Comparison of ENCODE assay signal across 7 cellular contexts in the genomic region with DNA sequence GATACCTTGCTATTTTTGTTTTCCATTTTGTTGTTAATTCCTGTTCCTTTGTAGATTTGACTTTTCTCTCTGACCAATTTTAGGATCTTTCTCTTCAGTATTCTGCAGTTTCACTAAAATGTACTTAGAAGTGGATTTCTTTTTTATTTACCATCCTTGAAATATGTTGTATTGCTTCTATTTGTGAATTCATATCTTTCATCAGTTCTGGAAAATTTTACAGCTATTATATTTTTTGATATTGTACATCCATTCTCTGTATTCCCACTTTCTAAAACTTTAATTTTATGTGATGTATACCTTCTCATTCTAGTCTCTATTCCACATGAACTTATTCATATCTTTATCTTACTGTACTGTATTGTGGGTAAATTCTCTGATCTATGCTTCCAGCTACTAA.
"Had no signal": no experiment of that assay in that cellular context is flagged by ENCODE, and none has a peak within 500 bp of the region (broad histone marks: within the 10 kb centered on the region; RNA-seq: fewer than 3 reads in every experiment).

No MANE protein-coding gene starts in this region.

- H3K4me3 ChIP-seq: GM12878 had no signal

- FAIRE-seq: G401.6, GM12878, GM12891, GM12892, GM18507 had no signal

- DNase-seq: GDM1, GF-D8 had no signal

- ATAC-seq: GM12878 had no signal
